ENCODE assay signal across 8 cellular contexts in genomic region chr1:152052606-152053005, GRCh38. TPM values are rescaled to one million over a fixed set of nuclear protein-coding genes. Genes with fewer than 3 reads are reported as not detected.
DNase-seq lines count a peak whose midpoint lies in the region; ATAC-seq and TF ChIP-seq lines count a peak whose summit lies in the region.

No MANE protein-coding gene starts in this region.

- no peaks in the 10 kb centered on the region for H3K36me3 ChIP-seq in HEK293 (ENCODE audit: control insufficient read depth in 2 of 2, insufficient read depth in 1 of 2, low read length in 2 of 2)

- H3K36me3 Mint-ChIP-seq in activated CD4-positive, alpha-beta T cell treated with anti-CD3 and anti-CD28 coated beads for 36 hours (ENCODE audit: low read depth) = no peaks in the 10 kb centered on the region
- H3K36me3 Mint-ChIP-seq in chondrocyte (ENCODE audit: low read depth) = no peaks in the 10 kb centered on the region

- H3K27ac Mint-ChIP-seq in activated CD4-positive, alpha-beta T cell treated with anti-CD3 and anti-CD28 coated beads for 36 hours = no peak overlapping the region
- H3K27ac Mint-ChIP-seq in chondrocyte (ENCODE audit: unreplicated experiment) = no peak overlapping the region

- no peak overlapping the region for H3K4me3 ChIP-seq in HEK293 (ENCODE audit: low read depth, low read length)

- H3K27me3 Mint-ChIP-seq in activated CD4-positive, alpha-beta T cell treated with anti-CD3 and anti-CD28 coated beads for 36 hours = peaks cover 16% of the 10 kb centered on the region
- peaks cover 38% of the 10 kb centered on the region for H3K27me3 Mint-ChIP-seq in chondrocyte (ENCODE audit: low read depth)

- DNase-seq in AML-193 (lab: John Stamatoyannopoulos, UW) (peak; percentile 59 to 72), NCI-H510A (lab: John Stamatoyannopoulos, UW) (peak; percentile 79), chondrocyte (ENCODE audit: low spot score) (no peak), left kidney (ENCODE audit: low read depth, low spot score) (peak; percentile 93)
- DNase-seq in activated CD4-positive, alpha-beta T cell treated with anti-CD3 and anti-CD28 coated beads for 36 hours = peak; percentile 91
- peak; percentile 88 for DNase-seq in stimulated activated CD4-positive, alpha-beta T cell treated with anti-CD3 and anti-CD28 coated beads, Interleukin-4, amount 100 ng/mL, for 24 hours

- intact Hi-C loops in activated CD4-positive, alpha-beta T cell treated with anti-CD3 and anti-CD28 coated beads for 36 hours (cut with DNase I, micrococcal nuclease) = loop anchor here (1.0 to 5.0 kb wide), 6 partner anchors 58 to 389 kb away; no protein-coding TSS in a partner anchor

- H3K9me3 Mint-ChIP-seq in activated CD4-positive, alpha-beta T cell treated with anti-CD3 and anti-CD28 coated beads for 36 hours (ENCODE audit: low read depth) = no peaks in the 10 kb centered on the region
- no peaks in the 10 kb centered on the region for H3K9me3 Mint-ChIP-seq in chondrocyte (ENCODE audit: low read depth)

- H3K4me1 ChIP-seq in HEK293 (ENCODE audit: control insufficient read depth, insufficient read depth, low read length) = peaks cover 4% of the 10 kb centered on the region

- no peaks in the 10 kb centered on the region for H3K9me3 ChIP-seq in HEK293 (ENCODE audit: control insufficient read depth, insufficient read depth, low read depth, low read length)

- CTCF ChIA-PET in HEK293 (lab: Yijun Ruan, JAX) = interaction anchor here (0.7 to 13.0 kb wide), 42 partner anchors 9 to 429 kb away, joined by 3 to 223 read pairs (median 4); partner anchors contain the start of gene S100A11
- CTCF ChIA-PET in activated CD4-positive, alpha-beta T cell treated with anti-CD3 and anti-CD28 coated beads for 36 hours (lab: Charles Lee) = interaction anchor here (0.5 to 8.9 kb wide), 22 partner anchors 9 to 1174 kb away, joined by 3 to 175 read pairs (median 4); partner anchors contain the start of gene RPTN

- peak; percentile 71 for TF ChIP-seq CTCF in HEK293 (tag by site-specific recombination; IDR thresholded peaks at IDR 0.05)
- peak; percentile 94 for TF ChIP-seq CTCF in chondrocyte (IDR thresholded peaks at IDR 0.05)

- POLR2A ChIA-PET in HEK293 (lab: Yijun Ruan, JAX) = no interaction called here
- POLR2A ChIA-PET in activated CD4-positive, alpha-beta T cell treated with anti-CD3 and anti-CD28 coated beads for 36 hours (lab: Charles Lee) = interaction anchor here (1.4 kb wide), 1 partner anchor 406 kb away, joined by 4 read pairs; no protein-coding TSS in a partner anchor

- no peak for ATAC-seq in activated CD4-positive, alpha-beta T cell treated with anti-CD3 and anti-CD28 coated beads for 36 hours
- ATAC-seq in GM18517 (IDR thresholded peaks at IDR 0.05; ENCODE audit: unreplicated experiment) = no peak

- H3K4me3 Mint-ChIP-seq in activated CD4-positive, alpha-beta T cell treated with anti-CD3 and anti-CD28 coated beads for 36 hours = no peak overlapping the region
- no peak overlapping the region for H3K4me3 Mint-ChIP-seq in chondrocyte (ENCODE audit: unreplicated experiment)

- H3K27ac ChIP-seq in HEK293 (ENCODE audit: extremely low read depth, low read depth, low read length) = no peak overlapping the region

- H3K4me1 Mint-ChIP-seq in activated CD4-positive, alpha-beta T cell treated with anti-CD3 and anti-CD28 coated beads for 36 hours = peaks cover 17% of the 10 kb centered on the region
- peaks cover 14% of the 10 kb centered on the region for H3K4me1 Mint-ChIP-seq in chondrocyte (ENCODE audit: low read depth)

TF ChIP-seq in HEK293, 187 proteins besides CTCF, POLR2A, EP300 and RAD21:
- TF ChIP-seq ZBTB17 (tag by site-specific recombination; IDR thresholded peaks at IDR 0.05) = 0 out of 2 replicates have a peak, but pooled peaks have one; percentile 21
- no peak for TF ChIP-seq REPIN1 (tag by site-specific recombination; IDR thresholded peaks at IDR 0.05; ENCODE audit: low read depth)
- 0 out of 2 replicates have a peak, but pooled peaks have one; percentile 31 for TF ChIP-seq ZNF2 (tag by site-specific recombination; IDR thresholded peaks at IDR 0.05)
- TF ChIP-seq ZNF510 (tag by site-specific recombination; IDR thresholded peaks at IDR 0.05; ENCODE audit: insufficient replicate concordance) = peak; percentile 18
- 0 out of 2 replicates have a peak, but pooled peaks have one; percentile 42 for TF ChIP-seq ZFP37 (tag by site-specific recombination; IDR thresholded peaks at IDR 0.05)
- 0 out of 2 replicates have a peak, but pooled peaks have one; percentile 45 for TF ChIP-seq ZSCAN30 (tag by site-specific recombination; IDR thresholded peaks at IDR 0.05)
- no peak for TF ChIP-seq ZNF157 (tag by site-specific recombination; IDR thresholded peaks at IDR 0.05)
- TF ChIP-seq ZNF660 (tag by site-specific recombination; IDR thresholded peaks at IDR 0.05) = peak; percentile 57; the same call in 1 of the 2 replicates
- 0 out of 2 replicates have a peak, but pooled peaks have one; percentile 27 for TF ChIP-seq ZEB2 (tag by site-specific recombination; IDR thresholded peaks at IDR 0.05)
- TF ChIP-seq ZNF114 (tag by site-specific recombination; IDR thresholded peaks at IDR 0.05) = no peak
- peak; percentile 66 for TF ChIP-seq SCRT2 (tag by site-specific recombination; IDR thresholded peaks at IDR 0.05)
- TF ChIP-seq ZNF654 (tag by site-specific recombination; IDR thresholded peaks at IDR 0.05; ENCODE audit: low read depth) = peak; percentile 85

RNA-seq across cellular contexts. Expression of gene S100A11, which starts 15.8 kb away (rescaled TPM):
- 100 to 1,000 TPM; 264 to 361 TPM for total RNA-seq in activated CD4-positive, alpha-beta T cell treated with anti-CD3 and anti-CD28 coated beads for 36 hours
- 546 to 749 TPM (median 741 TPM) in 3 replicates for total RNA-seq in chondrocyte

RNA-seq across cellular contexts. Expression of gene TCHHL1, which starts 36.3 kb away (rescaled TPM):
- total RNA-seq in activated CD4-positive, alpha-beta T cell treated with anti-CD3 and anti-CD28 coated beads for 36 hours = not detected
- total RNA-seq in chondrocyte = not detected in 3 replicates

RNA-seq across cellular contexts. Expression of gene S100A10, which starts 58.9 kb away (rescaled TPM):
- total RNA-seq in activated CD4-positive, alpha-beta T cell treated with anti-CD3 and anti-CD28 coated beads for 36 hours = 100 to 1,000 TPM; 230 to 246 TPM
- total RNA-seq in chondrocyte = 454 to 578 TPM (median 560 TPM) in 3 replicates
